10 cellular contexts compared by ENCODE assay signal in genomic region chr16:86019446-86020047, GRCh38.
DNase-seq lines count a peak whose midpoint lies in the region; ATAC-seq, FAIRE-seq and TF ChIP-seq lines count a peak whose summit lies in the region.
"Had no signal": no experiment of that assay in that cellular context is flagged by ENCODE, and none has a peak within 500 bp of the region (broad histone marks: within the 10 kb centered on the region; RNA-seq: fewer than 3 reads in every experiment).

No MANE protein-coding gene starts in this region.

- no peak for ATAC-seq in GM21619 (IDR thresholded peaks at IDR 0.05; ENCODE audit: unreplicated experiment)

- H3K4me1 Mint-ChIP-seq in chondrocyte (ENCODE audit: low read depth) = peaks cover 7% of the 10 kb centered on the region

- no peaks in the 10 kb centered on the region for H3K9me2 ChIP-seq in DOHH2 (replicated peaks; ENCODE audit: control insufficient read depth, low read length)

- DNase-seq in HTR-8/SVneo (ENCODE audit: insufficient read length, low spot score) (no peak), chondrocyte (ENCODE audit: low spot score) (peak; percentile 55), mesenteric fat pad (ENCODE audit: low spot score) (peak; percentile 64), NCI-H82 (lab: John Stamatoyannopoulos, UW) (no peak), Kasumi-1 (lab: John Stamatoyannopoulos, UW) (no peak), D341Med (ENCODE audit: low spot score) (no peak)

- FAIRE-seq in HTR-8/SVneo (lab: Jason Lieb, UNC) = peak; percentile 33
- FAIRE-seq: astrocyte, frontal cortex had no signal

- H3K27ac ChIP-seq in DOHH2 (ENCODE audit: low read depth, low read length) = no peak overlapping the region

- no peaks in the 10 kb centered on the region for H4K20me1 ChIP-seq in DOHH2 (ENCODE audit: control insufficient read depth, insufficient read depth, low read depth, low read length)

- H3K4me3 Mint-ChIP-seq in chondrocyte (ENCODE audit: unreplicated experiment) = no peak overlapping the region

- TF ChIP-seq CTCF in DOHH2 (IDR thresholded peaks at IDR 0.05; ENCODE audit: low read depth, low read length, poor library complexity, severe bottlenecking) = peak; percentile 49
- TF ChIP-seq CTCF in chondrocyte (IDR thresholded peaks at IDR 0.05) = peak; percentile 56

- no peak overlapping the region for H3K27ac Mint-ChIP-seq in chondrocyte (ENCODE audit: unreplicated experiment)

- peaks cover 28% of the 10 kb centered on the region for H3K4me1 ChIP-seq in DOHH2 (ENCODE audit: control insufficient read depth, low read length)

- H3K36me3 Mint-ChIP-seq in chondrocyte (ENCODE audit: low read depth) = no peaks in the 10 kb centered on the region

- H3K4me3 ChIP-seq in DOHH2 (ENCODE audit: low read length) = no peak overlapping the region

- H3F3A ChIP-seq in DOHH2 (ENCODE audit: control insufficient read depth, insufficient read depth) = no peaks in the 10 kb centered on the region

- peaks cover 9% of the 10 kb centered on the region for H3K27me3 ChIP-seq in DOHH2 (ENCODE audit: control insufficient read depth, low read length)

- peaks cover 36% of the 10 kb centered on the region for H3K27me3 Mint-ChIP-seq in chondrocyte (ENCODE audit: low read depth)

- H3K4me2 ChIP-seq in DOHH2 (ENCODE audit: low read length) = no peak overlapping the region

- peaks cover 19% of the 10 kb centered on the region for H3K9me3 Mint-ChIP-seq in chondrocyte (ENCODE audit: low read depth)

- H3K36me3 ChIP-seq in DOHH2 (ENCODE audit: control insufficient read depth, low read length) = no peaks in the 10 kb centered on the region

- peaks cover 28% of the 10 kb centered on the region for H3K9me3 ChIP-seq in DOHH2 (ENCODE audit: control insufficient read depth, insufficient read depth, low read length)

- H3K79me2 ChIP-seq in DOHH2 (ENCODE audit: control insufficient read depth, low read length) = no peaks in the 10 kb centered on the region

Comparison
In these comparisons a context has a peak if more than half of its experiments do, and no peak if none do; other contexts are left out.
1. DNase-seq: peak in chondrocyte (single experiment) and mesenteric fat pad (single experiment); none in HTR-8/SVneo (single experiment), NCI-H82 (single experiment), Kasumi-1 (0 of 2) and D341Med (single experiment).